ENCODE assay signal across 20 cellular contexts in the genomic region with DNA sequence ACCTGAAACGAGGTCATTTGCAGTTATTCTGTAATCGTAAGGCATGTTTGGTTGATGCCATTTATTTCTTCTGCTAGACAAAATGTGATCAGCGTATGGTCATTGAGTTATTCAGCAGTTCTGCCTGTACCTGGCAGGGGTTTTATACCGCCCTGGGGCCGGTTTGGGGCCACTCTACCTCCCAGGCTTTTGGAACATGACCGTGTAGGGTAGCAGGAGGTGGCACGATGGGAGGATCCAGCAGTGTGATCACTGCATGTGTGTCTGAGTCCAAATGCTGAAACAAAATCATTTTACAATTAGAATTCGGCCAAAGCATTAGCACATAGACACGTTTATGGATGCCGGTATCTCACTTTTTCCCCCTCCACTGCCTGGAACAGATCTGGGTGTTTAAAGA. TPM values are rescaled to one million over a fixed set of nuclear protein-coding genes. Genes with fewer than 3 reads are reported as not detected.
DNase-seq lines count a peak whose midpoint lies in the region; ATAC-seq and TF ChIP-seq lines count a peak whose summit lies in the region.
"Had no signal": no experiment of that assay in that cellular context is flagged by ENCODE, and none has a peak within 500 bp of the region (broad histone marks: within the 10 kb centered on the region; RNA-seq: fewer than 3 reads in every experiment).

No MANE protein-coding gene starts in this region.

- 82 to 96% methylated on average over 10 of the region's 10 CpGs for WGBS in sigmoid colon, 2 donors
- 84% methylated on average over 10 of the region's 10 CpGs for WGBS in mammary epithelial cell (ENCODE audit: low coverage, missing lambda C conversion rate)

- H3K27me3 ChIP-seq in CD8-positive, alpha-beta memory T cell (ENCODE audit: insufficient read depth, low read length, poor library complexity, severe bottlenecking): no peaks in the 10 kb centered on the region
- H3K27me3 ChIP-seq in sigmoid colon (no peaks in the 10 kb centered on the region), mammary epithelial cell (ENCODE audit: insufficient read depth, low read length) (no peaks in the 10 kb centered on the region)

- H3K9me3 ChIP-seq in CD8-positive, alpha-beta memory T cell (ENCODE audit: low read length): no peaks in the 10 kb centered on the region
- H3K9me3 ChIP-seq in sigmoid colon (no peaks in the 10 kb centered on the region), mammary epithelial cell (replicated peaks; ENCODE audit: insufficient read depth, low read length) (no peaks in the 10 kb centered on the region)

- H3K27me3 Mint-ChIP-seq in activated T-cell treated with anti-CD3 and anti-CD28 coated beads, Interleukin-2, amount 50 U/mL, for 72 hours (ENCODE audit: low read depth): no peaks in the 10 kb centered on the region
- no peaks in the 10 kb centered on the region for H3K27me3 Mint-ChIP-seq in CD8-positive, alpha-beta memory T cell
- H3K27me3 Mint-ChIP-seq in central memory CD8-positive, alpha-beta T cell: no peaks in the 10 kb centered on the region

- no peak for ATAC-seq in activated T-cell treated with anti-CD3 and anti-CD28 coated beads, Interleukin-2, amount 50 U/mL, for 72 hours (replicated peaks in 1 of 2)
- ATAC-seq in central memory CD8-positive, alpha-beta T cell (replicated peaks; ENCODE audit: extremely low read depth, poor library complexity, severe bottlenecking): no peak

- dilution Hi-C loops in mammary epithelial cell (cut with HindIII; ENCODE audit: low sequenced_read_pairs): no loop called here

- in situ Hi-C loops in mammary epithelial cell (cut with MboI; ENCODE audit: low sequenced_read_pairs in 2 of 2): no loop called here

- peaks cover 35% of the 10 kb centered on the region for H3K79me2 ChIP-seq in mammary epithelial cell (ENCODE audit: insufficient read depth, low read length)

- intact Hi-C loops in sigmoid colon (cut with DNase I) (no loop called here), mammary epithelial cell (cut with micrococcal nuclease) (no loop called here)

- H2AFZ ChIP-seq in mammary epithelial cell (ENCODE audit: low read depth, low read length): no peak overlapping the region

- H3K36me3 ChIP-seq in CD8-positive, alpha-beta memory T cell (ENCODE audit: insufficient read depth, low read length): peaks cover 33% of the 10 kb centered on the region
- H3K36me3 ChIP-seq in sigmoid colon (peaks cover 3 to 58% (median 9%) of the 10 kb centered on the region in 4 donors), mammary epithelial cell (ENCODE audit: insufficient read depth, low read length) (peaks cover 54% of the 10 kb centered on the region)

- TF ChIP-seq POLR2A in sigmoid colon (IDR thresholded peaks at IDR 0.05): no peak

- peaks cover 13 to 26% of the 10 kb centered on the region in 2 donors for H3K36me3 Mint-ChIP-seq in activated T-cell treated with anti-CD3 and anti-CD28 coated beads, Interleukin-2, amount 50 U/mL, for 72 hours (ENCODE audit: insufficient read depth in 2 of 2)
- peaks cover 11 to 82% (median 20%) of the 10 kb centered on the region in 3 donors for H3K36me3 Mint-ChIP-seq in CD8-positive, alpha-beta memory T cell
- H3K36me3 Mint-ChIP-seq in central memory CD8-positive, alpha-beta T cell (ENCODE audit: insufficient read depth): peaks cover 34% of the 10 kb centered on the region

- POLR2A ChIA-PET in CD8-positive, alpha-beta memory T cell (lab: Charles Lee): interaction anchor here (0.8 kb wide), 1 partner anchor 29 kb away, joined by 3 read pairs; no protein-coding TSS in a partner anchor

- H3K4me3 ChIP-seq in CD8-positive, alpha-beta memory T cell (ENCODE audit: low read length): no peak overlapping the region
- H3K4me3 ChIP-seq in sigmoid colon (no peak overlapping the region), mammary epithelial cell (replicated peaks in 1 of 3; ENCODE audit: insufficient read depth in 1 of 3, low read depth in 2 of 3, low read length in 3 of 3) (no peak overlapping the region)

- H3K27ac ChIP-seq in CD8-positive, alpha-beta memory T cell (ENCODE audit: low read depth, low read length): no peak overlapping the region
- H3K27ac ChIP-seq in sigmoid colon (no peak overlapping the region), mammary epithelial cell (ENCODE audit: insufficient read depth, low read depth, low read length) (no peak overlapping the region)
- H3K27ac ChIP-seq: KMS-11 had no signal

- CTCF ChIA-PET in CD8-positive, alpha-beta memory T cell (lab: Charles Lee): interaction anchor here (2.6 kb wide), 1 partner anchor 13 kb away, joined by 8 read pairs; no protein-coding TSS in a partner anchor
- CTCF ChIA-PET in mammary epithelial cell (lab: Charles Lee; ENCODE audit: low non-redundant PET): no interaction called here

- H4K20me1 ChIP-seq in mammary epithelial cell (ENCODE audit: insufficient read depth, low read length): no peaks in the 10 kb centered on the region

- TF ChIP-seq CTCF in sigmoid colon (IDR thresholded peaks at IDR 0.05) (no peak), mammary epithelial cell (conservative IDR thresholded peaks at IDR 0.05 in 1 of 2, IDR thresholded peaks at IDR 0.05 in 1 of 2; ENCODE audit: extremely low read depth in 1 of 2, insufficient read depth in 1 of 2, low read depth in 1 of 2, low read length in 2 of 2) (no peak)

- no peaks in the 10 kb centered on the region for H3K9me3 Mint-ChIP-seq in activated T-cell treated with anti-CD3 and anti-CD28 coated beads, Interleukin-2, amount 50 U/mL, for 72 hours
- no peaks in the 10 kb centered on the region for H3K9me3 Mint-ChIP-seq in CD8-positive, alpha-beta memory T cell
- no peaks in the 10 kb centered on the region for H3K9me3 Mint-ChIP-seq in central memory CD8-positive, alpha-beta T cell
- H3K9me3 Mint-ChIP-seq: CD14-positive monocyte had no signal

- H3K4me2 ChIP-seq in mammary epithelial cell (ENCODE audit: insufficient read depth, low read depth, low read length): no peak overlapping the region
- H3K4me2 ChIP-seq: KMS-11 had no signal

- BruUV-seq in mammary epithelial cell (replicated peaks; lab: Mats Ljungman, UMichigan): no TSS peak

- DNase-seq in activated T-cell treated with anti-CD3 and anti-CD28 coated beads, Interleukin-2, amount 50 U/mL, for 72 hours: no peak
- no peak for DNase-seq in activated T-cell treated with anti-CD3 and anti-CD28 coated beads, Interleukin-2, amount 50 U/mL, for 48 hours
- DNase-seq in CD8-positive, alpha-beta memory T cell: no peak
- no peak for DNase-seq in central memory CD8-positive, alpha-beta T cell (ENCODE audit: low spot score in 2 of 2)
- peak; percentile 19 for DNase-seq in sigmoid colon
- DNase-seq in dermis blood vessel endothelial cell: no peak
- DNase-seq in mammary epithelial cell: no peak
- DNase-seq: ACHN; AML-193; Calu3; DMS53; H7; NCI-H1436; NCI-H2029; NCI-H2171; NCI-H446; NCI-H69; NK-92 treated with Interleukin-12 subunit alpha and Interleukin-12 subunit beta, amount 100 ng/mL, for 24 hours had no signal

- H3K27ac Mint-ChIP-seq in activated T-cell treated with anti-CD3 and anti-CD28 coated beads, Interleukin-2, amount 50 U/mL, for 72 hours: peak overlapping the region; percentile 18
- H3K27ac Mint-ChIP-seq in CD8-positive, alpha-beta memory T cell: peak overlapping the region in 6 of 8 donors; percentile 43 to 96 (median 78)
- peak overlapping the region; percentile 90 for H3K27ac Mint-ChIP-seq in central memory CD8-positive, alpha-beta T cell (ENCODE audit: low read depth)

- H3K4me1 ChIP-seq in CD8-positive, alpha-beta memory T cell (ENCODE audit: insufficient read depth, low read length): peaks cover 13% of the 10 kb centered on the region
- H3K4me1 ChIP-seq in sigmoid colon (peaks cover 0 to 22% (median 16%) of the 10 kb centered on the region in 4 donors), mammary epithelial cell (ENCODE audit: insufficient read depth, low read length) (no peaks in the 10 kb centered on the region)

- H3K4me1 Mint-ChIP-seq in activated T-cell treated with anti-CD3 and anti-CD28 coated beads, Interleukin-2, amount 50 U/mL, for 72 hours (ENCODE audit: low read depth): peaks cover 44% of the 10 kb centered on the region
- H3K4me1 Mint-ChIP-seq in CD8-positive, alpha-beta memory T cell: peaks cover 25 to 43% (median 39%) of the 10 kb centered on the region in 3 donors
- peaks cover 40% of the 10 kb centered on the region for H3K4me1 Mint-ChIP-seq in central memory CD8-positive, alpha-beta T cell

- no peak overlapping the region for H3K4me3 Mint-ChIP-seq in activated T-cell treated with anti-CD3 and anti-CD28 coated beads, Interleukin-2, amount 50 U/mL, for 72 hours
- H3K4me3 Mint-ChIP-seq in CD8-positive, alpha-beta memory T cell: no peak overlapping the region
- H3K4me3 Mint-ChIP-seq in central memory CD8-positive, alpha-beta T cell: no peak overlapping the region
- H3K4me3 Mint-ChIP-seq: CD14-positive monocyte had no signal

- no peak overlapping the region for H3K9ac ChIP-seq in mammary epithelial cell (ENCODE audit: insufficient read depth, low read length)
- H3K9ac ChIP-seq: KMS-11 had no signal

- no peak for TF ChIP-seq EP300 in sigmoid colon (IDR thresholded peaks at IDR 0.05)

RNA-seq across cellular contexts. Expression of a gene that starts 26.7 kb away (rescaled TPM):
- total RNA-seq in activated T-cell treated with anti-CD3 and anti-CD28 coated beads, Interleukin-2, amount 50 U/mL, for 72 hours: 10 to 100 TPM; 45.4 to 63.2 TPM
- 10 to 100 TPM; 34.8 to 37.1 TPM for total RNA-seq in CD8-positive, alpha-beta memory T cell
- polyA plus RNA-seq in CD8-positive, alpha-beta memory T cell: 25.7 TPM
- total RNA-seq in sigmoid colon (10 to 100 TPM; 27.5 to 37.4 (median 30.6) TPM), dermis blood vessel endothelial cell (24.0 and 36.3 TPM in 2 replicates), mammary epithelial cell (10 to 100 TPM; 28.3 to 54.8 TPM)
- polyA plus RNA-seq in sigmoid colon (10 to 100 TPM in 1 of 3 donors, 1 to 10 TPM in 2; 4.2 to 29.2 (median 4.9) TPM), mammary epithelial cell (58.5 TPM)
- 66.3 TPM for polyA minus RNA-seq in mammary epithelial cell

Comparison
In these comparisons a context has a peak if more than half of its experiments do, and no peak if none do; other contexts are left out.
1. H3K27ac Mint-ChIP-seq: peak in every context shown above with its lines; median percentile 90 in central memory CD8-positive, alpha-beta T cell; 78 in CD8-positive, alpha-beta memory T cell; 18 in activated T-cell treated with anti-CD3 and anti-CD28 coated beads, Interleukin-2, amount 50 U/mL, for 72 hours.